In the genomic region with DNA sequence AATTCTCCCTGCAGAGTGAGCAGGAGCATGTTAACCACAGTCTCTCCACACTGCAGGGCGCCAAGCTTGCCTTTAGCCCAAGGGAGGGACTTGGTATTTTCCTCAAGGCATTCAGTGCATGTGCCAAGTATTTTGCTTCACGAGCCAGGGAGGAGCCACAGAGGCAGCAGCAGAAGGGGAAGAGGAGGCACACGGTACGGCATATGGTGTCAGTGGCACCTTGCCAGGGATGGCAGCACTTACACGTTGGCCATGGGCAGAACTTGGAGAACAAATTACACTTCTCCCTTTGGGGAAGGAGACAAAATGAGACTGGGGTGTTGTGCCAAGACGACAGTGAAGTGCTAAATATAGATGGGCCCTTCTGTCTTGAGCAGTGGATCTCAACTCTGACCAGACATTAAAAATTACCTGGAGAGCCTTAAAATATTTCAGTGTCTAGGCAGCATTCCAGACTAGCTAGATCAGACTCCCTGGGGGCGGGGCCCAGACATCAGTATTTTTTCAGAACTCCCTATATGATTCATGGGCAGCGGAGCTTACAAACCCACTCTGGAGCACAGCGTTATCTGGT, we compare ENCODE assay signal across 13 cellular contexts.
DNase-seq lines count a peak whose midpoint lies in the region; ATAC-seq, FAIRE-seq and TF ChIP-seq lines count a peak whose summit lies in the region.
"Had no signal": no experiment of that assay in that cellular context is flagged by ENCODE, and none has a peak within 500 bp of the region (broad histone marks: within the 10 kb centered on the region; RNA-seq: fewer than 3 reads in every experiment).

No MANE protein-coding gene starts in this region.

- DNase-seq in right cardiac atrium, result peak; percentile 6 to 45 (median 20)
- DNase-seq in left ventricle myocardium inferior, result no peak
- peak; percentile 10 for DNase-seq in RPMI8226
- peak; percentile 9 for DNase-seq in fibroblast of villous mesenchyme (ENCODE audit: low read depth)
- DNase-seq in urothelium cell line (ENCODE audit: low spot score), result peak; percentile 87
- DNase-seq in NCI-H1105 (lab: John Stamatoyannopoulos, UW), result no peak
- DNase-seq: activated CD4-positive, CD25-positive, alpha-beta regulatory T cell; activated naive CD8-positive, alpha-beta T cell treated with anti-CD3 and anti-CD28 coated beads for 36 hours; KG1 had no signal

- no peaks in the 10 kb centered on the region for H3K4me1 ChIP-seq in right cardiac atrium (ENCODE audit: control insufficient read depth, insufficient read depth, low read length)
- H3K4me1 ChIP-seq in left ventricle myocardium inferior, result no peaks in the 10 kb centered on the region
- H3K4me1 ChIP-seq: psoas muscle had no signal

- FAIRE-seq in urothelium cell line (lab: Jason Lieb, UNC), result peak; percentile 96

- H3K27me3 ChIP-seq in right cardiac atrium (ENCODE audit: control insufficient read depth, insufficient read depth) (no peaks in the 10 kb centered on the region), left ventricle myocardium inferior (ENCODE audit: low read depth) (peaks cover 50% of the 10 kb centered on the region)

- no peaks in the 10 kb centered on the region for H3K36me3 ChIP-seq in left ventricle myocardium inferior

- intact Hi-C loops in right cardiac atrium (cut with DNase I), result no loop called here
- intact Hi-C loops in left ventricle myocardium inferior (cut with micrococcal nuclease), result no loop called here

- TF ChIP-seq CTCF in left ventricle myocardium inferior (IDR thresholded peaks at IDR 0.05; ENCODE audit: borderline replicate concordance) (no peak), fibroblast of villous mesenchyme (IDR thresholded peaks at IDR 0.05; ENCODE audit: insufficient read depth, low read depth, low read length) (no peak)

- H3K27ac ChIP-seq in right cardiac atrium (ENCODE audit: low read length) (no peak overlapping the region), left ventricle myocardium inferior (replicated peaks) (no peak overlapping the region)
- H3K27ac ChIP-seq: psoas muscle had no signal

- WGBS in right cardiac atrium, result 45% methylated on average over 9 of the region's 9 CpGs

- H3K4me3 ChIP-seq in right cardiac atrium (ENCODE audit: low read length) (no peak overlapping the region), left ventricle myocardium inferior (no peak overlapping the region), fibroblast of villous mesenchyme (ENCODE audit: low read depth, low read length) (no peak overlapping the region)
- H3K4me3 ChIP-seq: psoas muscle had no signal

- H3K9me3 ChIP-seq in right cardiac atrium (ENCODE audit: control insufficient read depth, low read length) (no peaks in the 10 kb centered on the region), left ventricle myocardium inferior (replicated peaks) (no peaks in the 10 kb centered on the region)
- H3K9me3 ChIP-seq: psoas muscle had no signal

- ATAC-seq in right cardiac atrium (no peak), GM18909 (IDR thresholded peaks at IDR 0.05; ENCODE audit: poor library complexity, unreplicated experiment) (no peak), GM21576 (IDR thresholded peaks at IDR 0.05; ENCODE audit: unreplicated experiment) (no peak)
- ATAC-seq: left colon, psoas muscle had no signal

Comparison
In these comparisons a context has a peak if more than half of its experiments do, and no peak if none do; other contexts are left out.
1. DNase-seq: peak in right cardiac atrium (3 of 3), RPMI8226 (single experiment), fibroblast of villous mesenchyme (single experiment) and urothelium cell line (single experiment); none in left ventricle myocardium inferior (single experiment) and NCI-H1105 (single experiment).